Comparison of ENCODE assay signal across 10 cellular contexts in genomic region chr5:168529361-168530234, GRCh38. TPM values are rescaled to one million over a fixed set of nuclear protein-coding genes. Genes with fewer than 3 reads are reported as not detected.
DNase-seq lines count a peak whose midpoint lies in the region; ATAC-seq and FAIRE-seq lines count a peak whose summit lies in the region.
"Had no signal": no experiment of that assay in that cellular context is flagged by ENCODE, and none has a peak within 500 bp of the region (broad histone marks: within the 10 kb centered on the region; RNA-seq: fewer than 3 reads in every experiment).

No MANE protein-coding gene starts in this region.

- peak; percentile 17 for DNase-seq in activated CD4-positive, alpha-beta T cell treated with anti-CD3 and anti-CD28 coated beads for 36 hours
- no peak for DNase-seq in activated CD4-positive, alpha-beta T cell treated with anti-CD3 and anti-CD28 coated beads for 1 hour
- DNase-seq in activated naive CD8-positive, alpha-beta T cell treated with anti-CD3 and anti-CD28 coated beads for 36 hours: no peak
- peak; percentile 62 for DNase-seq in iPS-NIHi11 (ENCODE audit: low spot score)
- no peak for DNase-seq in urothelium cell line (ENCODE audit: low spot score)
- DNase-seq: DND-41 had no signal

- H3K4me1 ChIP-seq in stomach smooth muscle (ENCODE audit: control insufficient read depth, insufficient read depth, low read length): peaks cover 8% of the 10 kb centered on the region

- H3K27me3 ChIP-seq in stomach smooth muscle (ENCODE audit: control insufficient read depth in 1 of 2, insufficient read depth in 2 of 2, low read length in 2 of 2): peaks cover 23 to 27% of the 10 kb centered on the region in 2 donors

- H3K27ac Mint-ChIP-seq in activated CD4-positive, alpha-beta T cell treated with anti-CD3 and anti-CD28 coated beads for 36 hours: no peak overlapping the region
- no peak overlapping the region for H3K27ac Mint-ChIP-seq in activated naive CD8-positive, alpha-beta T cell treated with anti-CD3 and anti-CD28 coated beads for 36 hours

- peak overlapping the region; percentile 49 to 67 for H3K4me3 ChIP-seq in stomach smooth muscle (ENCODE audit: low read length in 2 of 2)

- peaks cover 4% of the 10 kb centered on the region for H3K9me3 Mint-ChIP-seq in activated CD4-positive, alpha-beta T cell treated with anti-CD3 and anti-CD28 coated beads for 36 hours (ENCODE audit: low read depth)
- H3K9me3 Mint-ChIP-seq in activated naive CD8-positive, alpha-beta T cell treated with anti-CD3 and anti-CD28 coated beads for 36 hours: peaks cover 2% of the 10 kb centered on the region

- H3K27ac ChIP-seq in stomach smooth muscle (ENCODE audit: low read length): no peak overlapping the region
- H3K27ac ChIP-seq: neutrophil had no signal

- no peaks in the 10 kb centered on the region for H3K36me3 ChIP-seq in stomach smooth muscle (ENCODE audit: control insufficient read depth in 2 of 2, insufficient read depth in 2 of 2, low read length in 2 of 2)
- H3K36me3 ChIP-seq: neutrophil had no signal

- peaks cover 5% of the 10 kb centered on the region for H3K36me3 Mint-ChIP-seq in activated CD4-positive, alpha-beta T cell treated with anti-CD3 and anti-CD28 coated beads for 36 hours (ENCODE audit: low read depth)
- H3K36me3 Mint-ChIP-seq in activated naive CD8-positive, alpha-beta T cell treated with anti-CD3 and anti-CD28 coated beads for 36 hours: peaks cover 2% of the 10 kb centered on the region

- no peaks in the 10 kb centered on the region for H3K9me3 ChIP-seq in stomach smooth muscle (ENCODE audit: control insufficient read depth in 2 of 2, low read length in 2 of 2)
- H3K9me3 ChIP-seq: neutrophil had no signal

- CTCF ChIA-PET in activated CD4-positive, alpha-beta T cell treated with anti-CD3 and anti-CD28 coated beads for 36 hours (lab: Charles Lee): no interaction called here

- peaks cover 40% of the 10 kb centered on the region for H3K27me3 Mint-ChIP-seq in activated CD4-positive, alpha-beta T cell treated with anti-CD3 and anti-CD28 coated beads for 36 hours
- peaks cover 56% of the 10 kb centered on the region for H3K27me3 Mint-ChIP-seq in activated naive CD8-positive, alpha-beta T cell treated with anti-CD3 and anti-CD28 coated beads for 36 hours

- peak overlapping the region; percentile 55 for H3K4me3 Mint-ChIP-seq in activated CD4-positive, alpha-beta T cell treated with anti-CD3 and anti-CD28 coated beads for 36 hours
- H3K4me3 Mint-ChIP-seq in activated naive CD8-positive, alpha-beta T cell treated with anti-CD3 and anti-CD28 coated beads for 36 hours: peak overlapping the region; percentile 53

- intact Hi-C loops in activated CD4-positive, alpha-beta T cell treated with anti-CD3 and anti-CD28 coated beads for 36 hours (cut with DNase I, micrococcal nuclease): no loop called here

- FAIRE-seq in urothelium cell line (lab: Jason Lieb, UNC): no peak

- POLR2A ChIA-PET in activated CD4-positive, alpha-beta T cell treated with anti-CD3 and anti-CD28 coated beads for 36 hours (lab: Charles Lee): no interaction called here

- H3K4me1 Mint-ChIP-seq in activated CD4-positive, alpha-beta T cell treated with anti-CD3 and anti-CD28 coated beads for 36 hours: peaks cover 10% of the 10 kb centered on the region
- H3K4me1 Mint-ChIP-seq in activated naive CD8-positive, alpha-beta T cell treated with anti-CD3 and anti-CD28 coated beads for 36 hours: peaks cover 3% of the 10 kb centered on the region

- no peak overlapping the region for H3K9ac ChIP-seq in stomach smooth muscle (ENCODE audit: low read length in 2 of 2)

- peak; percentile 26 for ATAC-seq in activated CD4-positive, alpha-beta T cell treated with anti-CD3 and anti-CD28 coated beads for 36 hours
- ATAC-seq in GM19452 (IDR thresholded peaks at IDR 0.05; ENCODE audit: unreplicated experiment) (no peak), HG03175 (IDR thresholded peaks at IDR 0.05; ENCODE audit: unreplicated experiment) (no peak)

RNA-seq across cellular contexts. Expression of gene FBLL1, which starts 0.5 kb away (rescaled TPM):
- not detected for total RNA-seq in activated CD4-positive, alpha-beta T cell treated with anti-CD3 and anti-CD28 coated beads for 36 hours
- under 1 TPM in 1 of 2 experiments, not detected in 1; 0.19 TPM for total RNA-seq in activated naive CD8-positive, alpha-beta T cell treated with anti-CD3 and anti-CD28 coated beads for 36 hours

RNA-seq across cellular contexts. Expression of gene RARS1, which starts 43.3 kb away (rescaled TPM):
- total RNA-seq in activated CD4-positive, alpha-beta T cell treated with anti-CD3 and anti-CD28 coated beads for 36 hours: 100 to 1,000 TPM; 127 to 135 TPM
- total RNA-seq in activated naive CD8-positive, alpha-beta T cell treated with anti-CD3 and anti-CD28 coated beads for 36 hours: 100 to 1,000 TPM; 153 to 158 TPM

RNA-seq across cellular contexts. Expression of gene PANK3, which starts 49.6 kb away (rescaled TPM):
- 10 to 100 TPM; 33.8 to 56.2 TPM for total RNA-seq in activated CD4-positive, alpha-beta T cell treated with anti-CD3 and anti-CD28 coated beads for 36 hours
- 10 to 100 TPM; 59.6 to 61.7 TPM for total RNA-seq in activated naive CD8-positive, alpha-beta T cell treated with anti-CD3 and anti-CD28 coated beads for 36 hours

Comparison
In these comparisons a context has a peak if more than half of its experiments do, and no peak if none do; other contexts are left out.
1. DNase-seq: peak in activated CD4-positive, alpha-beta T cell treated with anti-CD3 and anti-CD28 coated beads for 36 hours (single experiment) and iPS-NIHi11 (single experiment); none in activated CD4-positive, alpha-beta T cell treated with anti-CD3 and anti-CD28 coated beads for 1 hour (single experiment), activated naive CD8-positive, alpha-beta T cell treated with anti-CD3 and anti-CD28 coated beads for 36 hours (single experiment) and urothelium cell line (single experiment).